In the genomic region with DNA sequence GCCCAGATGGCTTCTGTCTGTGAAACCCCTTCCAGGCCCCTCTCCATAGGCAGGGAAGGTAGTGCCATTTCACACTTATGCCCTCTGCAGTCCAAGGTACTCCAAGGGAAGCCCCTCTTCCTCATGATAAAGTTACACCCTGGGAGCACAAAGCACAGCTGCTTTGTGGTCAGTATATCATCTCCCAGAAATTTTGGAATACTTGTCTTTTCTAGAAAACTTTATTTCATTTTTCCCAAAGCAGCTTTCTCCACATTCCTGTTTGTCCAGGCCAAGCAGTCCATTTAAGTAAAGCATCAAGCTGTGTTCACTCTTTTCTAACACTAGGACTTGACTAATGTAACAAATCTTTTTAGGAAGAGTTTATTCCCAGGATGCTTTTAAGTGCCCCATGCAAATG, we compare ENCODE assay signal across 21 cellular contexts.
"Had no signal": no experiment of that assay in that cellular context is flagged by ENCODE, and none has a peak within 500 bp of the region (broad histone marks: within the 10 kb centered on the region; RNA-seq: fewer than 3 reads in every experiment).

No MANE protein-coding gene starts in this region.

- H3K27me3 ChIP-seq: esophagus muscularis mucosa, heart right ventricle, stomach, suprapubic skin, tibial nerve, uterus had no signal

- DNase-seq: activated CD4-positive, alpha-beta T cell treated with anti-CD3 and anti-CD28 coated beads, Interleukin-2, amount 10 ng/mL, durations not matched to agents 24 days and 14 days; activated CD8-positive, alpha-beta memory T cell treated with anti-CD3 and anti-CD28 coated beads, Interleukin-2, amount 10 ng/mL, durations not matched to agents 7 days and 5 days; activated CD8-positive, alpha-beta T cell treated with anti-CD3 and anti-CD28 coated beads for 36 hours; activated gamma-delta T cell; activated naive CD4-positive, alpha-beta T cell treated with anti-CD3 and anti-CD28 coated beads, Interleukin-2, amount 50 U/mL, for 16 hours; aorta; effector memory CD4-positive, alpha-beta T cell; heart right ventricle; islet precursor cell; left colon; naive B cell; stimulated activated CD4-positive, alpha-beta T cell treated with anti-CD3 and anti-CD28 coated beads, Interleukin-1b, Interleukin-23, amount 100 ng/mL, for 48 hours; stomach; T-cell; uterus had no signal

- H3K4me1 ChIP-seq: heart right ventricle, prostate gland, suprapubic skin, uterus had no signal

- H3K36me3 ChIP-seq: esophagus muscularis mucosa, heart right ventricle, prostate gland, stomach, suprapubic skin, tibial nerve, uterus had no signal

- H3K9me3 ChIP-seq: esophagus muscularis mucosa, heart right ventricle, prostate gland, stomach, suprapubic skin, tibial nerve, uterus had no signal

- H3K4me3 ChIP-seq: esophagus muscularis mucosa, heart right ventricle, prostate gland, skin epidermis, stomach, suprapubic skin, tibial nerve, uterus had no signal

- H3K27ac ChIP-seq: heart right ventricle, prostate gland, skin epidermis, stomach, suprapubic skin, tibial nerve, uterus, VCaP had no signal
